In genomic region chr7:1569833-1570632, GRCh38 we compare ENCODE assay signal across 8 cellular contexts. TPM values are rescaled to one million over a fixed set of nuclear protein-coding genes. Genes with fewer than 3 reads are reported as not detected.
DNase-seq lines count a peak whose midpoint lies in the region; ATAC-seq, FAIRE-seq and TF ChIP-seq lines count a peak whose summit lies in the region.

Gene PSMG3, minus strand, starts transcription at chr7:1570032. Its CDS starts 693 bp downstream, at chr7:1569339.

- TF ChIP-seq POLR2A in spleen (IDR thresholded peaks at IDR 0.05): peak in 2 of 3 donors; percentile 26 to 73

- peak; percentile 4 for TF ChIP-seq CTCF in AG04449 (IDR thresholded peaks at IDR 0.05; ENCODE audit: insufficient read depth, low read length, missing control alignments)
- no peak for TF ChIP-seq CTCF in WI38 (IDR thresholded peaks at IDR 0.05; ENCODE audit: low read depth, low read length)
- TF ChIP-seq CTCF in bronchial epithelial cell (IDR thresholded peaks at IDR 0.05; ENCODE audit: insufficient read depth, low read length, severe bottlenecking): no peak
- peak in 6 of 11 experiments; percentile 26 to 42 (median 30) for TF ChIP-seq CTCF in spleen (IDR thresholded peaks at IDR 0.05 in 8 of 11, conservative IDR thresholded peaks at IDR 0.05 in 3 of 11)

- H3K9me3 ChIP-seq in spleen: no peaks in the 10 kb centered on the region

- intact Hi-C loops in spleen (cut with DNase I; ENCODE audit: low total_unique reads): loop anchor here (10.0 kb wide), 1 partner anchor 635 kb away; no protein-coding TSS in a partner anchor

- no peaks in the 10 kb centered on the region for H3K27me3 ChIP-seq in bronchial epithelial cell (ENCODE audit: control insufficient read depth, insufficient read depth, low read length)
- no peaks in the 10 kb centered on the region for H3K27me3 ChIP-seq in spleen (replicated peaks in 1 of 7)

- H3K36me3 ChIP-seq in bronchial epithelial cell (ENCODE audit: control insufficient read depth, insufficient read depth, low read length) (peaks cover 2% of the 10 kb centered on the region), spleen (peaks cover 0 to 36% (median 24%) of the 10 kb centered on the region in 6 donors)

- peak; percentile 89 for ATAC-seq in GM18867 (IDR thresholded peaks at IDR 0.05; ENCODE audit: unreplicated experiment)
- ATAC-seq in HG03097 (IDR thresholded peaks at IDR 0.05; ENCODE audit: low FRiP score, unreplicated experiment): peak; percentile 81

- H3K27ac ChIP-seq in spleen: peak within 1 kb of the TSS; percentile 85 to 99 (median 95)

- H3K4me1 ChIP-seq in spleen: peaks cover 15 to 49% (median 37%) of the 10 kb centered on the region in 6 donors

- FAIRE-seq in bronchial epithelial cell (lab: Jason Lieb, UNC): no peak

- DNase-seq in AG04449 (ENCODE audit: low read depth, low spot score) (no peak), NCI-H2196 treated with DMSO at 0.1 percent for 48 hours (lab: John Stamatoyannopoulos, UW; ENCODE audit: unreplicated experiment) (peak; percentile 81), bronchial epithelial cell (ENCODE audit: low read depth) (peak; percentile 63), inferior parietal cortex (ENCODE audit: extremely low spot score) (peak; percentile 84), spleen (peak; percentile 98)

- H3K4me3 ChIP-seq in AG04449 (ENCODE audit: low read depth, low read length): peak within 1 kb of the TSS; percentile 79
- H3K4me3 ChIP-seq in WI38 (ENCODE audit: low read depth, low read length): peak within 1 kb of the TSS; percentile 85
- H3K4me3 ChIP-seq in bronchial epithelial cell (ENCODE audit: low read depth, low read length): peak within 1 kb of the TSS; percentile 94
- peak within 1 kb of the TSS; percentile 59 to 97 (median 88) for H3K4me3 ChIP-seq in spleen

- POLR2A ChIA-PET in AG04449 (lab: Yijun Ruan, JAX): interaction anchor here (0.7 kb wide), 1 partner anchor 36 kb away, joined by 4 read pairs; no protein-coding TSS in a partner anchor

- CTCF ChIA-PET in AG04449 (lab: Yijun Ruan, JAX): interaction anchor here (1.2 to 2.1 kb wide), 4 partner anchors 9 to 640 kb away, joined by 4 to 8 read pairs (median 4); no protein-coding TSS in a partner anchor

- WGBS in spleen, 5 donors: 0 to 1% (median 0%) methylated on average over 40 to 95 of the region's 95 CpGs

RNA-seq across cellular contexts. Expression of gene PSMG3, which starts in this region (rescaled TPM):
- total RNA-seq in bronchial epithelial cell: 50.8 and 55.2 TPM in 2 replicates
- total RNA-seq in spleen: 10 to 100 TPM; 18.2 to 41.1 (median 23.0) TPM
- polyA plus RNA-seq in spleen: 10 to 100 TPM; 84.5 to 89.9 (median 86.7) TPM

Comparison
In these comparisons a context has a peak if more than half of its experiments do, and no peak if none do; other contexts are left out.
1. CTCF ChIP-seq: peak in AG04449 (single experiment) and spleen (6 of 11); none in WI38 (single experiment) and bronchial epithelial cell (single experiment).
2. Peak in every context shown above with its lines, with median percentiles within 50 percentile points of each other: H3K4me3 ChIP-seq.